ENCODE assay signal across 1 cellular context in the genomic region with DNA sequence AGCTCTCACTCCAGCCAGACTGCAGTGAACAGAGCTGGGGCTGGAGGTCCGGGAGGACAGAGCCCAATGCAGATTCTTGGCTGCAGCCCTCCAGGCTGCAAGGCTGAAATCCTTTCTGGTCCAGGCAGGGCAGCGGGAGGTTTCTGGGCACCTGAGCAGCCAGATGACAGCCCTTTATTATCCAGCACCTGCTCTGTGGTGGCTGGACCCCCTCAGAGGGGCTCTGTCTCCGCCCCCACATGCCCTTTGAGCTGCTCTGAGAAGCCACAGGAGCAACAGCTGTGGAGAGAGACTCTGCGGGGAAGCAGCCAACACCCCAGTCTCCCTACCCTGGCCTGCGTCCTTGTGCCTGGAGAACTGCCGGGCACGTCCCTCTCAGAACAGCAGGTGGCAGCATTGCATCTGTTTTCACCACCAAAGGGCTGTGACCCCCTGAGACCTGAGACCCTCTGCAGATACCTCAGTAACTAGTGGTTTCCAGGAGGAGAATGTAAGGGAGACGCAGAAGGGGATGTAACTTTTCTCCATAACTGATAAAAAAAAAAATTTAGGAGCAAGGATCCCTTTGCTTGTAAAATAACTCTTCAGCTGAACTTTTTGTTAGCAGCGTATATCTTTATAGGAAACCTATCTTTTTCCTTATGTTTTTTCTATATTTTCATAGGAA.
TF ChIP-seq lines count a peak whose summit lies in the region.

No MANE protein-coding gene starts in this region.

TF ChIP-seq in GM12878, 131 proteins besides CTCF, POLR2A, EP300 and RAD21 (continues in another document):
- TF ChIP-seq STAT3 (IDR thresholded peaks at IDR 0.05; ENCODE audit: low read depth, low read length) (no peak), YY1 (IDR thresholded peaks at IDR 0.05; ENCODE audit: low read depth, low read length) (0 out of 2 replicates have a peak, but pooled peaks have one; percentile 33), WRNIP1 (IDR thresholded peaks at IDR 0.05; ENCODE audit: borderline replicate concordance, low read depth, low read length) (no peak), SRF (IDR thresholded peaks at IDR 0.05; ENCODE audit: low read depth in 2 of 2, low read length in 2 of 2) (no peak), CHD2 (IDR thresholded peaks at IDR 0.05; ENCODE audit: borderline replicate concordance, low read depth, low read length) (no peak), ESRRA (IDR thresholded peaks at IDR 0.05; ENCODE audit: low read length) (no peak), MEF2B (IDR thresholded peaks at IDR 0.05; ENCODE audit: partially characterized antibody, poor library complexity, severe bottlenecking) (peak; percentile 48), IKZF1 (conservative IDR thresholded peaks at IDR 0.05) (0 out of 2 replicates have a peak, but pooled peaks have one; percentile 15), BACH1 (IDR thresholded peaks at IDR 0.05; ENCODE audit: borderline replicate concordance) (no peak), ZBED1 (IDR thresholded peaks at IDR 0.05; ENCODE audit: borderline replicate concordance) (no peak), SMAD1 (IDR thresholded peaks at IDR 0.05; ENCODE audit: low read depth, partially characterized antibody) (no peak), MYB (IDR thresholded peaks at IDR 0.05; ENCODE audit: borderline replicate concordance, low read depth, low read length) (no peak), IRF4 (IDR thresholded peaks at IDR 0.05; ENCODE audit: low read depth, low read length) (0 out of 2 replicates have a peak, but pooled peaks have one; percentile 31), IKZF2 (IDR thresholded peaks at IDR 0.05) (no peak; a peak in 2 of 4 replicates), SMC3 (IDR thresholded peaks at IDR 0.05; ENCODE audit: borderline replicate concordance, low read length) (peak; percentile 84), STAT1 (conservative IDR thresholded peaks at IDR 0.05) (no peak), TBL1XR1 (IDR thresholded peaks at IDR 0.05; ENCODE audit: low read depth, low read length) (no peak), SPI1 (IDR thresholded peaks at IDR 0.05; ENCODE audit: borderline replicate concordance, insufficient read depth, low read depth, low read length) (no peak), POLR2AphosphoS5 (IDR thresholded peaks at IDR 0.05; ENCODE audit: low read length) (no peak), ETV6 (conservative IDR thresholded peaks at IDR 0.05 in 1 of 2, IDR thresholded peaks at IDR 0.05 in 1 of 2; ENCODE audit: borderline replicate concordance in 1 of 2, low read depth in 1 of 2) (no peak), SIX5 (IDR thresholded peaks at IDR 0.05; ENCODE audit: low read depth, low read length, severe bottlenecking) (no peak), BHLHE40 (IDR thresholded peaks at IDR 0.05; ENCODE audit: borderline replicate concordance in 1 of 2, low read depth in 2 of 2, low read length in 1 of 2) (0 out of 4 replicates have a peak, but pooled peaks of 1 of the 2 experiments have one; percentile 7), GATAD2B (conservative IDR thresholded peaks at IDR 0.05; ENCODE audit: low read depth) (0 out of 2 replicates have a peak, but pooled peaks have one; percentile 37), LARP7 (IDR thresholded peaks at IDR 0.05) (peak; percentile 46; the same call in 1 of the 2 replicates), BRCA1 (IDR thresholded peaks at IDR 0.05; ENCODE audit: low read depth, low read length) (no peak), NR2F1 (conservative IDR thresholded peaks at IDR 0.05) (peak; percentile 84), NR2C1 (IDR thresholded peaks at IDR 0.05) (no peak)
- TF ChIP-seq, protein P1, sequence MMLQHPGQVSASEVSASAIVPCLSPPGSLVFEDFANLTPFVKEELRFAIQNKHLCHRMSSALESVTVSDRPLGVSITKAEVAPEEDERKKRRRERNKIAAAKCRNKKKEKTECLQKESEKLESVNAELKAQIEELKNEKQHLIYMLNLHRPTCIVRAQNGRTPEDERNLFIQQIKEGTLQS (IDR thresholded peaks at IDR 0.05; ENCODE audit: borderline replicate concordance, extremely low read depth, low read depth, low read length) = no peak
- TF ChIP-seq, protein P2, sequence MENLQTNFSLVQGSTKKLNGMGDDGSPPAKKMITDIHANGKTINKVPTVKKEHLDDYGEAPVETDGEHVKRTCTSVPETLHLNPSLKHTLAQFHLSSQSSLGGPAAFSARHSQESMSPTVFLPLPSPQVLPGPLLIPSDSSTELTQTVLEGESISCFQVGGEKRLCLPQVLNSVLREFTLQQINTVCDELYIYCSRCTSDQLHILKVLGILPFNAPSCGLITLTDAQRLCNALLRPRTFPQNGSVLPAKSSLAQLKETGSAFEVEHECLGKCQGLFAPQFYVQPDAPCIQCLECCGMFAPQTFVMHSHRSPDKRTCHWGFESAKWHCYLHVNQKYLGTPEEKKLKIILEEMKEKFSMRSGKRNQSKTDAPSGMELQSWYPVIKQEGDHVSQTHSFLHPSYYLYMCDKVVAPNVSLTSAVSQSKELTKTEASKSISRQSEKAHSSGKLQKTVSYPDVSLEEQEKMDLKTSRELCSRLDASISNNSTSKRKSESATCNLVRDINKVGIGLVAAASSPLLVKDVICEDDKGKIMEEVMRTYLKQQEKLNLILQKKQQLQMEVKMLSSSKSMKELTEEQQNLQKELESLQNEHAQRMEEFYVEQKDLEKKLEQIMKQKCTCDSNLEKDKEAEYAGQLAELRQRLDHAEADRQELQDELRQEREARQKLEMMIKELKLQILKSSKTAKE (IDR thresholded peaks at IDR 0.05; ENCODE audit: low read depth, poor library complexity, severe bottlenecking) = peak; percentile 34
- TF ChIP-seq, protein P3, sequence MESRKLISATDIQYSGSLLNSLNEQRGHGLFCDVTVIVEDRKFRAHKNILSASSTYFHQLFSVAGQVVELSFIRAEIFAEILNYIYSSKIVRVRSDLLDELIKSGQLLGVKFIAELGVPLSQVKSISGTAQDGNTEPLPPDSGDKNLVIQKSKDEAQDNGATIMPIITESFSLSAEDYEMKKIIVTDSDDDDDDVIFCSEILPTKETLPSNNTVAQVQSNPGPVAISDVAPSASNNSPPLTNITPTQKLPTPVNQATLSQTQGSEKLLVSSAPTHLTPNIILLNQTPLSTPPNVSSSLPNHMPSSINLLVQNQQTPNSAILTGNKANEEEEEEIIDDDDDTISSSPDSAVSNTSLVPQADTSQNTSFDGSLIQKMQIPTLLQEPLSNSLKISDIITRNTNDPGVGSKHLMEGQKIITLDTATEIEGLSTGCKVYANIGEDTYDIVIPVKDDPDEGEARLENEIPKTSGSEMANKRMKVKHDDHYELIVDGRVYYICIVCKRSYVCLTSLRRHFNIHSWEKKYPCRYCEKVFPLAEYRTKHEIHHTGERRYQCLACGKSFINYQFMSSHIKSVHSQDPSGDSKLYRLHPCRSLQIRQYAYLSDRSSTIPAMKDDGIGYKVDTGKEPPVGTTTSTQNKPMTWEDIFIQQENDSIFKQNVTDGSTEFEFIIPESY (IDR thresholded peaks at IDR 0.05) = no peak
- TF ChIP-seq, protein P4, sequence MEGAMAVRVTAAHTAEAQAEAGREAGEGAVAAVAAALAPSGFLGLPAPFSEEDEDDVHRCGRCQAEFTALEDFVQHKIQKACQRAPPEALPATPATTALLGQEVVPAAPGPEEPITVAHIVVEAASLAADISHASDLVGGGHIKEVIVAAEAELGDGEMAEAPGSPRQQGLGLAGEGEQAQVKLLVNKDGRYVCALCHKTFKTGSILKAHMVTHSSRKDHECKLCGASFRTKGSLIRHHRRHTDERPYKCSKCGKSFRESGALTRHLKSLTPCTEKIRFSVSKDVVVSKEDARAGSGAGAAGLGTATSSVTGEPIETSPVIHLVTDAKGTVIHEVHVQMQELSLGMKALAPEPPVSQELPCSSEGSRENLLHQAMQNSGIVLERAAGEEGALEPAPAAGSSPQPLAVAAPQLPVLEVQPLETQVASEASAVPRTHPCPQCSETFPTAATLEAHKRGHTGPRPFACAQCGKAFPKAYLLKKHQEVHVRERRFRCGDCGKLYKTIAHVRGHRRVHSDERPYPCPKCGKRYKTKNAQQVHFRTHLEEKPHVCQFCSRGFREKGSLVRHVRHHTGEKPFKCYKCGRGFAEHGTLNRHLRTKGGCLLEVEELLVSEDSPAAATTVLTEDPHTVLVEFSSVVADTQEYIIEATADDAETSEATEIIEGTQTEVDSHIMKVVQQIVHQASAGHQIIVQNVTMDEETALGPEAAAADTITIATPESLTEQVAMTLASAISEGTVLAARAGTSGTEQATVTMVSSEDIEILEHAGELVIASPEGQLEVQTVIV (IDR thresholded peaks at IDR 0.05; ENCODE audit: borderline replicate concordance, partially characterized antibody) = no peak
- TF ChIP-seq, protein P5, sequence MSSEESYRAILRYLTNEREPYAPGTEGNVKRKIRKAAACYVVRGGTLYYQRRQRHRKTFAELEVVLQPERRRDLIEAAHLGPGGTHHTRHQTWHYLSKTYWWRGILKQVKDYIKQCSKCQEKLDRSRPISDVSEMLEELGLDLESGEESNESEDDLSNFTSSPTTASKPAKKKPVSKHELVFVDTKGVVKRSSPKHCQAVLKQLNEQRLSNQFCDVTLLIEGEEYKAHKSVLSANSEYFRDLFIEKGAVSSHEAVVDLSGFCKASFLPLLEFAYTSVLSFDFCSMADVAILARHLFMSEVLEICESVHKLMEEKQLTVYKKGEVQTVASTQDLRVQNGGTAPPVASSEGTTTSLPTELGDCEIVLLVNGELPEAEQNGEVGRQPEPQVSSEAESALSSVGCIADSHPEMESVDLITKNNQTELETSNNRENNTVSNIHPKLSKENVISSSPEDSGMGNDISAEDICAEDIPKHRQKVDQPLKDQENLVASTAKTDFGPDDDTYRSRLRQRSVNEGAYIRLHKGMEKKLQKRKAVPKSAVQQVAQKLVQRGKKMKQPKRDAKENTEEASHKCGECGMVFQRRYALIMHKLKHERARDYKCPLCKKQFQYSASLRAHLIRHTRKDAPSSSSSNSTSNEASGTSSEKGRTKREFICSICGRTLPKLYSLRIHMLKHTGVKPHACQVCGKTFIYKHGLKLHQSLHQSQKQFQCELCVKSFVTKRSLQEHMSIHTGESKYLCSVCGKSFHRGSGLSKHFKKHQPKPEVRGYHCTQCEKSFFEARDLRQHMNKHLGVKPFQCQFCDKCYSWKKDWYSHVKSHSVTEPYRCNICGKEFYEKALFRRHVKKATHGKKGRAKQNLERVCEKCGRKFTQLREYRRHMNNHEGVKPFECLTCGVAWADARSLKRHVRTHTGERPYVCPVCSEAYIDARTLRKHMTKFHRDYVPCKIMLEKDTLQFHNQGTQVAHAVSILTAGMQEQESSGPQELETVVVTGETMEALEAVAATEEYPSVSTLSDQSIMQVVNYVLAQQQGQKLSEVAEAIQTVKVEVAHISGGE (CRISPR knock-in tag; IDR thresholded peaks at IDR 0.05) = no peak
- TF ChIP-seq, protein P6, sequence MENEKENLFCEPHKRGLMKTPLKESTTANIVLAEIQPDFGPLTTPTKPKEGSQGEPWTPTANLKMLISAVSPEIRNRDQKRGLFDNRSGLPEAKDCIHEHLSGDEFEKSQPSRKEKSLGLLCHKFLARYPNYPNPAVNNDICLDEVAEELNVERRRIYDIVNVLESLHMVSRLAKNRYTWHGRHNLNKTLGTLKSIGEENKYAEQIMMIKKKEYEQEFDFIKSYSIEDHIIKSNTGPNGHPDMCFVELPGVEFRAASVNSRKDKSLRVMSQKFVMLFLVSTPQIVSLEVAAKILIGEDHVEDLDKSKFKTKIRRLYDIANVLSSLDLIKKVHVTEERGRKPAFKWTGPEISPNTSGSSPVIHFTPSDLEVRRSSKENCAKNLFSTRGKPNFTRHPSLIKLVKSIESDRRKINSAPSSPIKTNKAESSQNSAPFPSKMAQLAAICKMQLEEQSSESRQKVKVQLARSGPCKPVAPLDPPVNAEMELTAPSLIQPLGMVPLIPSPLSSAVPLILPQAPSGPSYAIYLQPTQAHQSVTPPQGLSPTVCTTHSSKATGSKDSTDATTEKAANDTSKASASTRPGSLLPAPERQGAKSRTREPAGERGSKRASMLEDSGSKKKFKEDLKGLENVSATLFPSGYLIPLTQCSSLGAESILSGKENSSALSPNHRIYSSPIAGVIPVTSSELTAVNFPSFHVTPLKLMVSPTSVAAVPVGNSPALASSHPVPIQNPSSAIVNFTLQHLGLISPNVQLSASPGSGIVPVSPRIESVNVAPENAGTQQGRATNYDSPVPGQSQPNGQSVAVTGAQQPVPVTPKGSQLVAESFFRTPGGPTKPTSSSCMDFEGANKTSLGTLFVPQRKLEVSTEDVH (IDR thresholded peaks at IDR 0.05; ENCODE audit: low read depth, partially characterized antibody) = no peak
- TF ChIP-seq, protein P7, sequence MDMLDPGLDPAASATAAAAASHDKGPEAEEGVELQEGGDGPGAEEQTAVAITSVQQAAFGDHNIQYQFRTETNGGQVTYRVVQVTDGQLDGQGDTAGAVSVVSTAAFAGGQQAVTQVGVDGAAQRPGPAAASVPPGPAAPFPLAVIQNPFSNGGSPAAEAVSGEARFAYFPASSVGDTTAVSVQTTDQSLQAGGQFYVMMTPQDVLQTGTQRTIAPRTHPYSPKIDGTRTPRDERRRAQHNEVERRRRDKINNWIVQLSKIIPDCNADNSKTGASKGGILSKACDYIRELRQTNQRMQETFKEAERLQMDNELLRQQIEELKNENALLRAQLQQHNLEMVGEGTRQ (IDR thresholded peaks at IDR 0.05; ENCODE audit: borderline replicate concordance, low read depth, low read length) = no peak
- TF ChIP-seq, protein P8, sequence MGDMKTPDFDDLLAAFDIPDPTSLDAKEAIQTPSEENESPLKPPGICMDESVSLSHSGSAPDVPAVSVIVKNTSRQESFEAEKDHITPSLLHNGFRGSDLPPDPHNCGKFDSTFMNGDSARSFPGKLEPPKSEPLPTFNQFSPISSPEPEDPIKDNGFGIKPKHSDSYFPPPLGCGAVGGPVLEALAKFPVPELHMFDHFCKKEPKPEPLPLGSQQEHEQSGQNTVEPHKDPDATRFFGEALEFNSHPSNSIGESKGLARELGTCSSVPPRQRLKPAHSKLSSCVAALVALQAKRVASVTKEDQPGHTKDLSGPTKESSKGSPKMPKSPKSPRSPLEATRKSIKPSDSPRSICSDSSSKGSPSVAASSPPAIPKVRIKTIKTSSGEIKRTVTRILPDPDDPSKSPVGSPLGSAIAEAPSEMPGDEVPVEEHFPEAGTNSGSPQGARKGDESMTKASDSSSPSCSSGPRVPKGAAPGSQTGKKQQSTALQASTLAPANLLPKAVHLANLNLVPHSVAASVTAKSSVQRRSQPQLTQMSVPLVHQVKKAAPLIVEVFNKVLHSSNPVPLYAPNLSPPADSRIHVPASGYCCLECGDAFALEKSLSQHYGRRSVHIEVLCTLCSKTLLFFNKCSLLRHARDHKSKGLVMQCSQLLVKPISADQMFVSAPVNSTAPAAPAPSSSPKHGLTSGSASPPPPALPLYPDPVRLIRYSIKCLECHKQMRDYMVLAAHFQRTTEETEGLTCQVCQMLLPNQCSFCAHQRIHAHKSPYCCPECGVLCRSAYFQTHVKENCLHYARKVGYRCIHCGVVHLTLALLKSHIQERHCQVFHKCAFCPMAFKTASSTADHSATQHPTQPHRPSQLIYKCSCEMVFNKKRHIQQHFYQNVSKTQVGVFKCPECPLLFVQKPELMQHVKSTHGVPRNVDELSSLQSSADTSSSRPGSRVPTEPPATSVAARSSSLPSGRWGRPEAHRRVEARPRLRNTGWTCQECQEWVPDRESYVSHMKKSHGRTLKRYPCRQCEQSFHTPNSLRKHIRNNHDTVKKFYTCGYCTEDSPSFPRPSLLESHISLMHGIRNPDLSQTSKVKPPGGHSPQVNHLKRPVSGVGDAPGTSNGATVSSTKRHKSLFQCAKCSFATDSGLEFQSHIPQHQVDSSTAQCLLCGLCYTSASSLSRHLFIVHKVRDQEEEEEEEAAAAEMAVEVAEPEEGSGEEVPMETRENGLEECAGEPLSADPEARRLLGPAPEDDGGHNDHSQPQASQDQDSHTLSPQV (IDR thresholded peaks at IDR 0.05) = no peak
- TF ChIP-seq, protein P9, sequence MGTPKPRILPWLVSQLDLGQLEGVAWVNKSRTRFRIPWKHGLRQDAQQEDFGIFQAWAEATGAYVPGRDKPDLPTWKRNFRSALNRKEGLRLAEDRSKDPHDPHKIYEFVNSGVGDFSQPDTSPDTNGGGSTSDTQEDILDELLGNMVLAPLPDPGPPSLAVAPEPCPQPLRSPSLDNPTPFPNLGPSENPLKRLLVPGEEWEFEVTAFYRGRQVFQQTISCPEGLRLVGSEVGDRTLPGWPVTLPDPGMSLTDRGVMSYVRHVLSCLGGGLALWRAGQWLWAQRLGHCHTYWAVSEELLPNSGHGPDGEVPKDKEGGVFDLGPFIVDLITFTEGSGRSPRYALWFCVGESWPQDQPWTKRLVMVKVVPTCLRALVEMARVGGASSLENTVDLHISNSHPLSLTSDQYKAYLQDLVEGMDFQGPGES (IDR thresholded peaks at IDR 0.05) = no peak
